ENCODE assay signal across 17 cellular contexts in genomic region chrX:45596190-45596808, GRCh38.
DNase-seq lines count a peak whose midpoint lies in the region; FAIRE-seq and TF ChIP-seq lines count a peak whose summit lies in the region.
"Had no signal": no experiment of that assay in that cellular context is flagged by ENCODE, and none has a peak within 500 bp of the region (broad histone marks: within the 10 kb centered on the region; RNA-seq: fewer than 3 reads in every experiment).

No MANE protein-coding gene starts in this region.

- no peak overlapping the region for H3K4me2 ChIP-seq in GM23248 (ENCODE audit: unreplicated experiment)

- no peak for TF ChIP-seq EP300 in ovary (IDR thresholded peaks at IDR 0.05)

- peak overlapping the region; percentile 47 for H2AFZ ChIP-seq in GM23248

- H3K4me3 ChIP-seq in GM23248: 0 out of 2 replicates have a peak overlapping the region, but pooled peaks have one; percentile 26
- peak overlapping the region; percentile 53 for H3K4me3 ChIP-seq in adipocyte (ENCODE audit: low read length)
- no peak overlapping the region for H3K4me3 ChIP-seq in small intestine (ENCODE audit: low read depth in 1 of 2, low read length in 2 of 2)
- no peak overlapping the region for H3K4me3 ChIP-seq in ovary
- H3K4me3 ChIP-seq: skin epidermis had no signal

- no peaks in the 10 kb centered on the region for H3K9me2 ChIP-seq in GM23248 (ENCODE audit: insufficient read depth)

- H3K27me3 ChIP-seq in GM23248 (replicated peaks; ENCODE audit: insufficient read depth) (no peaks in the 10 kb centered on the region), adipocyte (replicated peaks; ENCODE audit: control insufficient read depth, insufficient read depth, low read length) (peaks cover 3% of the 10 kb centered on the region), small intestine (ENCODE audit: control insufficient read depth in 2 of 2, insufficient read depth in 2 of 2, low read length in 2 of 2) (no peaks in the 10 kb centered on the region), ovary (no peaks in the 10 kb centered on the region)

- no peaks in the 10 kb centered on the region for H3K79me2 ChIP-seq in GM23248 (ENCODE audit: insufficient read depth)

- WGBS in GM23248 (ENCODE audit: low coverage in 1 of 2, low lambda C conversion rate in 2 of 2, missing lambda C conversion rate in 2 of 2), 2 experiments: 28 to 40% methylated on average over 2 of the region's 2 CpGs
- 49 to 59% (median 56%) methylated on average over 2 of the region's 2 CpGs for WGBS in small intestine, 3 donors
- WGBS in ovary, 3 donors: 60 to 62% (median 61%) methylated on average over 2 of the region's 2 CpGs

- DNase-seq in GM23248: peak; percentile 36
- no peak for DNase-seq in adipocyte (ENCODE audit: low read depth)
- DNase-seq in hepatic stellate cell (ENCODE audit: low spot score): peak; percentile 6
- peak; percentile 1 for DNase-seq in small intestine
- no peak for DNase-seq in ovary
- DNase-seq in activated CD4-positive, alpha-beta T cell treated with anti-CD3 and anti-CD28 coated beads for 48 hours: no peak
- no peak for DNase-seq in LoVo (ENCODE audit: low spot score)
- DNase-seq: activated naive CD4-positive, alpha-beta T cell; activated T-cell treated with anti-CD3 and anti-CD28 coated beads for 4 hours; Calu3; cortex of kidney; immature natural killer cell; naive thymus-derived CD4-positive, alpha-beta T cell; NCI-H1694 treated with DMSO at 0.1 percent for 48 hours; posterior cingulate gyrus; stimulated activated CD4-positive, alpha-beta T cell treated with anti-CD3 and anti-CD28 coated beads, Interleukin-4, amount 100 ng/mL, for 4 hours had no signal

- TF ChIP-seq CTCF in ovary (IDR thresholded peaks at IDR 0.05): no peak

- H3K9ac ChIP-seq in GM23248 (no peak overlapping the region), adipocyte (ENCODE audit: low read length) (peak overlapping the region; percentile 16)

- intact Hi-C loops in ovary (cut with DNase I): no loop called here

- TF ChIP-seq POLR2A in ovary (IDR thresholded peaks at IDR 0.05): no peak

- H3K36me3 ChIP-seq in GM23248 (ENCODE audit: low read depth) (no peaks in the 10 kb centered on the region), adipocyte (ENCODE audit: control insufficient read depth, insufficient read depth, low read length, severe bottlenecking) (no peaks in the 10 kb centered on the region), small intestine (ENCODE audit: control insufficient read depth in 2 of 2, insufficient read depth in 2 of 2, low read length in 2 of 2) (no peaks in the 10 kb centered on the region), ovary (no peaks in the 10 kb centered on the region)

- H4K20me1 ChIP-seq in GM23248 (ENCODE audit: insufficient read depth): no peaks in the 10 kb centered on the region

- H3K27ac ChIP-seq in GM23248 (peak overlapping the region; percentile 41), small intestine (ENCODE audit: low read depth in 1 of 2, low read length in 1 of 2) (no peak overlapping the region), ovary (no peak overlapping the region)
- H3K27ac ChIP-seq: skin epidermis had no signal

- peak; percentile 70 for FAIRE-seq in small intestine (lab: Jason Lieb, UNC)

- H3F3A ChIP-seq in GM23248 (ENCODE audit: insufficient read depth): no peaks in the 10 kb centered on the region

- peaks cover 19% of the 10 kb centered on the region for H3K4me1 ChIP-seq in GM23248 (ENCODE audit: insufficient read depth)
- H3K4me1 ChIP-seq in adipocyte (ENCODE audit: control insufficient read depth, insufficient read depth, low read length): peaks cover 8% of the 10 kb centered on the region
- no peaks in the 10 kb centered on the region for H3K4me1 ChIP-seq in small intestine (ENCODE audit: control insufficient read depth in 2 of 2, insufficient read depth in 1 of 2, low read depth in 1 of 2, low read length in 1 of 2)
- H3K4me1 ChIP-seq in ovary (ENCODE audit: insufficient read depth): no peaks in the 10 kb centered on the region

- in situ Hi-C loops in GM23248 (cut with MboI): no loop called here

- no peaks in the 10 kb centered on the region for H3K9me3 ChIP-seq in GM23248 (ENCODE audit: low read depth)
- H3K9me3 ChIP-seq in adipocyte (ENCODE audit: control insufficient read depth, low read length): no peaks in the 10 kb centered on the region
- no peaks in the 10 kb centered on the region for H3K9me3 ChIP-seq in small intestine (ENCODE audit: control insufficient read depth, low read depth)
- H3K9me3 ChIP-seq in ovary: no peaks in the 10 kb centered on the region

Comparison
In these comparisons a context has a peak if more than half of its experiments do, and no peak if none do; other contexts are left out.
1. DNase-seq: peak in GM23248 (single experiment), hepatic stellate cell (single experiment) and small intestine (single experiment); none in adipocyte (single experiment), ovary (0 of 5), activated CD4-positive, alpha-beta T cell treated with anti-CD3 and anti-CD28 coated beads for 48 hours (single experiment) and LoVo (single experiment).
2. H3K4me3 ChIP-seq: peak in GM23248 (single experiment) and adipocyte (single experiment); none in small intestine (0 of 2) and ovary (single experiment).